In the genomic region with DNA sequence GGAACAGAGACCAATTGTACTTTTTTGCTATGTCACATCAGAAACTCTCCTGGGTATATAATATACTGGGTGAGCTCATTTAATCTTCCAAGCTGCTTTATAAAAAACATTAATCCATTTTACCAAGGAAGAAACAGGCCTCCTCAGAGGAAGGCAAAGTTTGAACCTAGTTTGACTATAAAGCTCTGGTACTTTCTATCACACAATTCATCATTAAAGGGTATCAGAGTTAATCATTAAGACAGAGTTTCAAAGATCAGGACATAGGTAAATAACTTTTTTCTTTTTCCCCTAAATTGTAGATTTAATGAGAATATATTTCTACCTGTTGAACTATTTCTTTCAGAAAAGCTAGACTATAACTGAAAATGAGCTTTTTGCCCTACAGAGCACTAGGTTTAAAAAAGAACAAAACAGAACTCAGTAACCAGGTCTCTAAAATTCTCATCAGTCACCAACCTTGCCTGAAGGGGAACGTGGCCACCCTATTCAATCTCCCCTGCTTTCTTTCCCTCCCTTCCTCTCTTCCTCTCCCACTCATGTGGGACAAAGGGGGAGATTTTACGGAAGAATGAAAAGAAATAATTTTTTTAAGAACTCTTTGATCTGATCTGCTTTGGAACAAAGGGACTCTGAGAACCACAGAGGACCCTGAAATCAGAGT, we compare ENCODE assay signal across 23 cellular contexts.
"Had no signal": no experiment of that assay in that cellular context is flagged by ENCODE, and none has a peak within 500 bp of the region (broad histone marks: within the 10 kb centered on the region; RNA-seq: fewer than 3 reads in every experiment).

No MANE protein-coding gene starts in this region.

- H3K4me1 Mint-ChIP-seq: immature natural killer cell had no signal

- H3K27me3 ChIP-seq: transverse colon had no signal

- H3K4me3 Mint-ChIP-seq: activated T-helper 1 cell treated with anti-CD3 and anti-CD28 coated beads, Interleukin-12 subunit alpha, Interleukin-12 subunit beta, Interleukin-2, Interleukin-4 antibody, amounts not matched to agents 30 ng/mL and 10 ng/mL and 1 ng/mL, durations not matched to agents 14 hours and 24 hours and 36 hours; immature natural killer cell; natural killer cell treated with Interleukin-12 subunit alpha and Interleukin-12 subunit beta and Interleukin-15 and Interleukin-18, amount 100 ng/mL, for 72 hours had no signal

- H3K27ac ChIP-seq: lower lobe of right lung, SK-N-MC, skin epidermis, transverse colon, WERI-Rb-1 had no signal

- H3K9me3 ChIP-seq: lower lobe of right lung, mucosa of descending colon, transverse colon had no signal

- H3K9me3 Mint-ChIP-seq: activated naive CD4-positive, alpha-beta T cell treated with anti-CD3 and anti-CD28 coated beads, Interleukin-2, amount 50 U/mL, for 72 hours; activated T-helper 1 cell treated with anti-CD3 and anti-CD28 coated beads, Interleukin-12 subunit alpha, Interleukin-12 subunit beta, Interleukin-2, Interleukin-4 antibody, amounts not matched to agents 30 ng/mL and 10 ng/mL and 1 ng/mL, durations not matched to agents 14 hours and 24 hours and 36 hours; immature natural killer cell; natural killer cell treated with Interleukin-12 subunit alpha and Interleukin-12 subunit beta and Interleukin-15 and Interleukin-18, amount 100 ng/mL, for 72 hours had no signal

- H3K27me3 Mint-ChIP-seq: natural killer cell treated with Interleukin-12 subunit alpha and Interleukin-12 subunit beta and Interleukin-15 and Interleukin-18, amount 100 ng/mL, for 72 hours had no signal

- H3K27ac Mint-ChIP-seq: activated T-helper 1 cell treated with anti-CD3 and anti-CD28 coated beads, Interleukin-12 subunit alpha, Interleukin-12 subunit beta, Interleukin-2, Interleukin-4 antibody, amounts not matched to agents 30 ng/mL and 10 ng/mL and 1 ng/mL, durations not matched to agents 14 hours and 24 hours and 36 hours; natural killer cell treated with Interleukin-12 subunit alpha and Interleukin-12 subunit beta and Interleukin-15 and Interleukin-18, amount 100 ng/mL, for 72 hours had no signal

- DNase-seq: activated CD4-positive, alpha-beta T cell treated with anti-CD3 and anti-CD28 coated beads for 48 hours; activated CD4-positive, alpha-beta T cell treated with anti-CD3 and anti-CD28 coated beads, Interleukin-2, amount 50 U/mL, for 48 hours; activated gamma-delta T cell treated with Interleukin-2 at 50 U/mL for 16 hours; caudate nucleus; foreskin fibroblast; head of caudate nucleus; hippocampal formation; immature natural killer cell; lower lobe of right lung; mesendoderm; mucosa of descending colon; stimulated activated CD4-positive, alpha-beta T cell treated with anti-CD3 and anti-CD28 coated beads, Interleukin-4, amount 100 ng/mL, for 4 hours; stimulated activated naive CD4-positive, alpha-beta T cell treated with Interleukin-2 at 50 U/mL for 16 hours; T-helper 9 cell; transverse colon; WERI-Rb-1 had no signal

- ATAC-seq: activated CD4-positive, CD25-positive, alpha-beta regulatory T cell treated with anti-CD3 and anti-CD28 coated beads, Interleukin-2, amount 50 U/mL, for 24 hours; activated naive CD4-positive, alpha-beta T cell treated with anti-CD3 and anti-CD28 coated beads, Interleukin-2, amount 50 U/mL, for 72 hours; lower lobe of right lung; mucosa of descending colon; natural killer cell treated with Interleukin-12 subunit alpha and Interleukin-12 subunit beta and Interleukin-15 and Interleukin-18, amount 100 ng/mL, for 72 hours; sciatic nerve had no signal

- H3K4me3 ChIP-seq: lower lobe of right lung, mucosa of descending colon, SK-N-MC, skin epidermis, transverse colon had no signal

- H3K4me1 ChIP-seq: lower lobe of right lung, transverse colon had no signal
